In genomic region chr12:31506907-31507306, GRCh38 we compare ENCODE assay signal across 15 cellular contexts.
DNase-seq lines count a peak whose midpoint lies in the region; ATAC-seq and TF ChIP-seq lines count a peak whose summit lies in the region.
"Had no signal": no experiment of that assay in that cellular context is flagged by ENCODE, and none has a peak within 500 bp of the region (broad histone marks: within the 10 kb centered on the region; RNA-seq: fewer than 3 reads in every experiment).

No MANE protein-coding gene starts in this region.

- H3K79me2 ChIP-seq in GM23338 (replicated peaks; ENCODE audit: insufficient read depth) = peaks cover 11% of the 10 kb centered on the region; the same call in 1 of the 2 replicates
- H3K79me2 ChIP-seq in SK-N-SH (ENCODE audit: insufficient read depth) = peaks cover 73% of the 10 kb centered on the region

- H3K27me3 ChIP-seq in GM23338 (ENCODE audit: insufficient read depth) (no peaks in the 10 kb centered on the region), SK-N-SH (ENCODE audit: insufficient read depth) (no peaks in the 10 kb centered on the region)
- H3K27me3 ChIP-seq: suprapubic skin had no signal

- H3K9me2 ChIP-seq in GM23338 (ENCODE audit: insufficient read depth) (no peaks in the 10 kb centered on the region), SK-N-SH (no peaks in the 10 kb centered on the region)

- H3K36me3 Mint-ChIP-seq in GM23338 (ENCODE audit: low read depth) (peaks cover 14% of the 10 kb centered on the region), nephron (ENCODE audit: low read depth) (peaks cover 3% of the 10 kb centered on the region), type B pancreatic cell (peaks cover 4% of the 10 kb centered on the region)
- H3K36me3 Mint-ChIP-seq in activated CD8-positive, alpha-beta memory T cell treated with anti-CD3 and anti-CD28 coated beads, Interleukin-2, amount 10 ng/mL, durations not matched to agents 7 days and 5 days = no peaks in the 10 kb centered on the region

- H3K4me2 ChIP-seq in GM23338 = peak overlapping the region; percentile 39; the same call in 1 of the 2 replicates
- peak overlapping the region; percentile 46 for H3K4me2 ChIP-seq in SK-N-SH

- H3K27ac Mint-ChIP-seq in GM23338 (peak overlapping the region; percentile 86), nephron (peak overlapping the region; percentile 1 to 79 (median 60)), type B pancreatic cell (no peak overlapping the region)
- H3K27ac Mint-ChIP-seq in activated CD8-positive, alpha-beta memory T cell treated with anti-CD3 and anti-CD28 coated beads, Interleukin-2, amount 10 ng/mL, durations not matched to agents 7 days and 5 days = no peak overlapping the region

- H3K9me3 Mint-ChIP-seq in GM23338 = peaks cover 15% of the 10 kb centered on the region
- peaks cover 13% of the 10 kb centered on the region for H3K9me3 Mint-ChIP-seq in nephron
- H3K9me3 Mint-ChIP-seq in activated CD8-positive, alpha-beta memory T cell treated with anti-CD3 and anti-CD28 coated beads, Interleukin-2, amount 10 ng/mL, durations not matched to agents 7 days and 5 days (ENCODE audit: low read depth) = no peaks in the 10 kb centered on the region
- H3K9me3 Mint-ChIP-seq in type B pancreatic cell = no peaks in the 10 kb centered on the region

- peak; percentile 89 for DNase-seq in GM23338 (ENCODE audit: low spot score)
- DNase-seq in SK-N-SH = no peak
- peak; percentile 48 for DNase-seq in fibroblast of villous mesenchyme (ENCODE audit: low read depth)
- no peak for DNase-seq in activated CD8-positive, alpha-beta memory T cell treated with anti-CD3 and anti-CD28 coated beads, Interleukin-2, amount 10 ng/mL, durations not matched to agents 7 days and 5 days
- no peak for DNase-seq in NCI-H524 treated with DMSO at 0.1 percent for 48 hours (lab: John Stamatoyannopoulos, UW)
- DNase-seq in type B pancreatic cell (ENCODE audit: extremely low spot score, unreplicated experiment) = no peak
- DNase-seq: activated effector memory CD4-positive, alpha-beta T cell treated with Interleukin-2 at 50 U/mL for 16 hours; anterior cingulate cortex; DMS153; MV-4-11 had no signal

- TF ChIP-seq RAD21 in SK-N-SH (IDR thresholded peaks at IDR 0.05; ENCODE audit: low read length) = no peak

- WGBS in SK-N-SH (ENCODE audit: low lambda C conversion rate) = 46% methylated on average over 6 of the region's 6 CpGs

- H3K4me1 Mint-ChIP-seq in GM23338 (peaks cover 37% of the 10 kb centered on the region), nephron (peaks cover 31% of the 10 kb centered on the region), type B pancreatic cell (ENCODE audit: unreplicated experiment) (no peaks in the 10 kb centered on the region)
- H3K4me1 Mint-ChIP-seq in activated CD8-positive, alpha-beta memory T cell treated with anti-CD3 and anti-CD28 coated beads, Interleukin-2, amount 10 ng/mL, durations not matched to agents 7 days and 5 days = no peaks in the 10 kb centered on the region

- H3K4me3 ChIP-seq in GM23338 (no peak overlapping the region), SK-N-SH (ENCODE audit: low read depth in 2 of 2, low read length in 1 of 2) (no peak overlapping the region), fibroblast of villous mesenchyme (ENCODE audit: low read depth, low read length) (no peak overlapping the region)
- H3K4me3 ChIP-seq: prostate gland, suprapubic skin had no signal

- POLR2A ChIA-PET in SK-N-SH (lab: Yijun Ruan, JAX) = no interaction called here

- peak in 1 of 2 experiments; percentile 88; a peak in 2 of 4 replicates for TF ChIP-seq EP300 in SK-N-SH (IDR thresholded peaks at IDR 0.05; ENCODE audit: borderline replicate concordance in 1 of 2, low read depth in 1 of 2, low read length in 1 of 2)

- H2AFZ ChIP-seq in GM23338 = no peak overlapping the region
- no peak overlapping the region for H2AFZ ChIP-seq in SK-N-SH (ENCODE audit: low read depth)

- H3K9ac ChIP-seq in SK-N-SH = peak overlapping the region; percentile 9; the same call in 1 of the 2 replicates

- H3K36me3 ChIP-seq in GM23338 (ENCODE audit: insufficient read depth) (no peaks in the 10 kb centered on the region), SK-N-SH (replicated peaks in 1 of 2; ENCODE audit: control insufficient read depth in 1 of 2, insufficient read depth in 2 of 2, low read length in 1 of 2) (no peaks in the 10 kb centered on the region)
- H3K36me3 ChIP-seq: prostate gland, suprapubic skin had no signal

- H3K27ac ChIP-seq in GM23338 (ENCODE audit: low read depth) (peak overlapping the region; percentile 91), SK-N-SH (ENCODE audit: low read depth in 2 of 2, low read length in 1 of 2) (peak overlapping the region; percentile 77 to 80)
- H3K27ac ChIP-seq: prostate gland, suprapubic skin had no signal

- H3K27me3 Mint-ChIP-seq in GM23338 (ENCODE audit: insufficient read depth, low read depth, poor library complexity) (no peaks in the 10 kb centered on the region), nephron (ENCODE audit: low read depth) (no peaks in the 10 kb centered on the region), type B pancreatic cell (peaks cover 4% of the 10 kb centered on the region)
- peaks cover 2% of the 10 kb centered on the region for H3K27me3 Mint-ChIP-seq in activated CD8-positive, alpha-beta memory T cell treated with anti-CD3 and anti-CD28 coated beads, Interleukin-2, amount 10 ng/mL, durations not matched to agents 7 days and 5 days

- peak overlapping the region; percentile 23; the same call in 2 of the 3 replicates for H3K4me3 Mint-ChIP-seq in GM23338
- no peak overlapping the region for H3K4me3 Mint-ChIP-seq in nephron
- no peak overlapping the region for H3K4me3 Mint-ChIP-seq in activated CD8-positive, alpha-beta memory T cell treated with anti-CD3 and anti-CD28 coated beads, Interleukin-2, amount 10 ng/mL, durations not matched to agents 7 days and 5 days
- H3K4me3 Mint-ChIP-seq in type B pancreatic cell = no peak overlapping the region

- no peaks in the 10 kb centered on the region for H3F3A ChIP-seq in GM23338 (replicated peaks; ENCODE audit: low read depth)
- H3F3A ChIP-seq in SK-N-SH (replicated peaks; ENCODE audit: insufficient read depth) = peaks cover 25% of the 10 kb centered on the region

- peaks cover 6% of the 10 kb centered on the region; the same call in 1 of the 2 replicates for H3K9me3 ChIP-seq in SK-N-SH
- H3K9me3 ChIP-seq: prostate gland, suprapubic skin had no signal

- peak; percentile 82 for ATAC-seq in GM23338
- no peak for ATAC-seq in activated CD8-positive, alpha-beta memory T cell treated with anti-CD3 and anti-CD28 coated beads, Interleukin-2, amount 10 ng/mL, durations not matched to agents 7 days and 5 days
- no peak for ATAC-seq in HG02571 (IDR thresholded peaks at IDR 0.05; ENCODE audit: unreplicated experiment)
- ATAC-seq: HCT116 had no signal

- CTCF ChIA-PET in SK-N-SH (lab: Yijun Ruan, JAX) = interaction anchor here (0.9 kb wide), 1 partner anchor 114 kb away, joined by 3 read pairs; no protein-coding TSS in a partner anchor
- CTCF ChIA-PET in activated CD8-positive, alpha-beta memory T cell treated with anti-CD3 and anti-CD28 coated beads, Interleukin-2, amount 10 ng/mL, durations not matched to agents 7 days and 5 days (lab: Charles Lee) = no interaction called here

- H3K4me1 ChIP-seq in GM23338 (ENCODE audit: insufficient read depth) (peaks cover 36% of the 10 kb centered on the region), SK-N-SH (ENCODE audit: control insufficient read depth in 1 of 2, insufficient read depth in 2 of 2, low read depth in 1 of 2, low read length in 1 of 2) (peaks cover 0 to 7% of the 10 kb centered on the region in 2 experiments; a peak in 2 of 4 replicates)
- H3K4me1 ChIP-seq: prostate gland had no signal

- no peak for TF ChIP-seq CTCF in GM23338 (conservative IDR thresholded peaks at IDR 0.05; ENCODE audit: low read depth in 2 of 2)
- no peak for TF ChIP-seq CTCF in SK-N-SH (IDR thresholded peaks at IDR 0.05)
- no peak for TF ChIP-seq CTCF in fibroblast of villous mesenchyme (IDR thresholded peaks at IDR 0.05; ENCODE audit: insufficient read depth, low read depth, low read length)
- TF ChIP-seq CTCF in nephron (IDR thresholded peaks at IDR 0.05; ENCODE audit: unreplicated experiment in 3 of 3) = no peak
- no peak for TF ChIP-seq CTCF in type B pancreatic cell (conservative IDR thresholded peaks at IDR 0.05)

- no peaks in the 10 kb centered on the region for H4K20me1 ChIP-seq in GM23338 (replicated peaks; ENCODE audit: insufficient read depth)
- H4K20me1 ChIP-seq in SK-N-SH (ENCODE audit: insufficient read depth) = no peaks in the 10 kb centered on the region

TF ChIP-seq in SK-N-SH, 30 proteins besides CTCF, POLR2A, EP300 and RAD21 (continues in another document):
- TF ChIP-seq POLR2AphosphoS5 (IDR thresholded peaks at IDR 0.05; ENCODE audit: low read depth, low read length) (peak; percentile 18; the same call in 1 of the 2 replicates), CHD2 (IDR thresholded peaks at IDR 0.05; ENCODE audit: low read length, partially characterized antibody) (no peak), USF1 (IDR thresholded peaks at IDR 0.05; ENCODE audit: borderline replicate concordance, low read depth) (no peak), ELF1 (IDR thresholded peaks at IDR 0.05) (peak; percentile 51; the same call in 1 of the 2 replicates), NRF1 (IDR thresholded peaks at IDR 0.05; ENCODE audit: low read depth, low read length) (no peak), TEAD4 (IDR thresholded peaks at IDR 0.05; ENCODE audit: borderline replicate concordance, insufficient read depth) (peak; percentile 86), RCOR1 (IDR thresholded peaks at IDR 0.05; ENCODE audit: low read length) (no peak), MAX (IDR thresholded peaks at IDR 0.05; ENCODE audit: low read depth) (no peak), GABPA (IDR thresholded peaks at IDR 0.05; ENCODE audit: low read depth) (no peak), MEF2A (IDR thresholded peaks at IDR 0.05; ENCODE audit: borderline replicate concordance, low read depth) (no peak), EZH2phosphoT487 (IDR thresholded peaks at IDR 0.05; ENCODE audit: borderline replicate concordance, low read depth) (no peak), RFX5 (IDR thresholded peaks at IDR 0.05; ENCODE audit: low read length) (no peak), FOSL2 (IDR thresholded peaks at IDR 0.05; ENCODE audit: borderline replicate concordance, low read depth) (peak; percentile 45; the same call in 1 of the 2 replicates)

Comparison
In these comparisons a context has a peak if more than half of its experiments do, and no peak if none do; other contexts are left out.
1. DNase-seq: peak in GM23338 (single experiment) and fibroblast of villous mesenchyme (single experiment); none in SK-N-SH (single experiment), activated CD8-positive, alpha-beta memory T cell treated with anti-CD3 and anti-CD28 coated beads, Interleukin-2, amount 10 ng/mL, durations not matched to agents 7 days and 5 days (single experiment), NCI-H524 treated with DMSO at 0.1 percent for 48 hours (single experiment) and type B pancreatic cell (single experiment).
2. H3K27ac Mint-ChIP-seq: peak in GM23338 (single experiment) and nephron (3 of 3); none in activated CD8-positive, alpha-beta memory T cell treated with anti-CD3 and anti-CD28 coated beads, Interleukin-2, amount 10 ng/mL, durations not matched to agents 7 days and 5 days (single experiment) and type B pancreatic cell (single experiment).